ENCODE assay signal across 15 cellular contexts in genomic region chr3:25502233-25502632, GRCh38.
A peak's percentile ranks its signal among the peaks of the same experiment; 100 is the strongest.
DNase-seq lines count a peak whose midpoint lies in the region; TF ChIP-seq lines count a peak whose summit lies in the region.
"Had no signal": no experiment of that assay in that cellular context is flagged by ENCODE, and none has a peak within 500 bp of the region (broad histone marks: within the 10 kb centered on the region; RNA-seq: fewer than 3 reads in every experiment).

No MANE protein-coding gene starts in this region.

- no peaks in the 10 kb centered on the region for H3K27me3 ChIP-seq in brain microvascular endothelial cell (replicated peaks)
- H3K27me3 ChIP-seq: BLaER1 had no signal

- H3K36me3 ChIP-seq in brain microvascular endothelial cell (replicated peaks) = peaks cover 40% of the 10 kb centered on the region
- H3K36me3 ChIP-seq: BLaER1 had no signal

- DNase-seq in NCI-H82 (lab: John Stamatoyannopoulos, UW) (peak; percentile 0), NCI-H82 treated with DMSO at 0.1 percent for 48 hours (lab: John Stamatoyannopoulos, UW; ENCODE audit: unreplicated experiment) (no peak), brain microvascular endothelial cell (no peak), mesothelial cell of epicardium (ENCODE audit: low spot score in 2 of 2, unreplicated experiment in 2 of 2) (no peak), activated gamma-delta T cell treated with Interleukin-2 at 50 U/mL for 16 hours (no peak), HT-29 (ENCODE audit: low spot score) (no peak), NCI-H1105 (lab: John Stamatoyannopoulos, UW) (no peak)
- DNase-seq: AML-193; CD8-positive, alpha-beta memory T cell; DMS53; GF-D8; IMR-90; KBM-7 had no signal

- H3K27ac ChIP-seq in brain microvascular endothelial cell = no peak overlapping the region
- H3K27ac ChIP-seq: 22Rv1, BLaER1 had no signal

- H3K27me3 Mint-ChIP-seq in mesothelial cell of epicardium (ENCODE audit: low read depth) = no peaks in the 10 kb centered on the region

- peaks cover 43% of the 10 kb centered on the region for H3K4me1 Mint-ChIP-seq in mesothelial cell of epicardium
- H3K4me1 Mint-ChIP-seq: CD8-positive, alpha-beta memory T cell had no signal

- H3K4me3 ChIP-seq in brain microvascular endothelial cell (ENCODE audit: low read depth, low read length) = no peak overlapping the region
- H3K4me3 ChIP-seq: BLaER1 had no signal

- H3K27ac Mint-ChIP-seq in mesothelial cell of epicardium = peak overlapping the region; percentile 26
- H3K27ac Mint-ChIP-seq: CD8-positive, alpha-beta memory T cell had no signal

- H3K9me3 Mint-ChIP-seq in mesothelial cell of epicardium = no peaks in the 10 kb centered on the region

- H3K4me3 Mint-ChIP-seq in mesothelial cell of epicardium = no peak overlapping the region
- H3K4me3 Mint-ChIP-seq: CD8-positive, alpha-beta memory T cell had no signal

- in situ Hi-C loops in brain microvascular endothelial cell (cut with HindIII; ENCODE audit: low pct_ligation_motif_present, low sequenced_read_pairs) = no loop called here

- H3K36me3 Mint-ChIP-seq in mesothelial cell of epicardium = peaks cover 49% of the 10 kb centered on the region
- H3K36me3 Mint-ChIP-seq: CD8-positive, alpha-beta memory T cell had no signal

- peak; percentile 8 for TF ChIP-seq CTCF in brain microvascular endothelial cell (IDR thresholded peaks at IDR 0.05; ENCODE audit: low read depth, low read length, missing control alignments)
- no peak for TF ChIP-seq CTCF in mesothelial cell of epicardium (IDR thresholded peaks at IDR 0.05; ENCODE audit: unreplicated experiment)
